ENCODE assay signal across 18 cellular contexts in genomic region chr6:168678177-168678576, GRCh38.
"Had no signal": no experiment of that assay in that cellular context is flagged by ENCODE, and none has a peak within 500 bp of the region (broad histone marks: within the 10 kb centered on the region; RNA-seq: fewer than 3 reads in every experiment).

No MANE protein-coding gene starts in this region.

- H3K36me3 ChIP-seq: neural progenitor cell, ovary, thoracic aorta, vagina had no signal

- H3K27ac ChIP-seq: foreskin keratinocyte, neural progenitor cell, ovary, thoracic aorta, vagina had no signal

- H3K9me3 Mint-ChIP-seq: activated naive CD8-positive, alpha-beta T cell treated with anti-CD3 and anti-CD28 coated beads for 36 hours; activated T-helper 1 cell treated with anti-CD3 and anti-CD28 coated beads, Interleukin-12 subunit alpha, Interleukin-12 subunit beta, Interleukin-2, Interleukin-4 antibody, amounts not matched to agents 30 ng/mL and 10 ng/mL and 1 ng/mL, durations not matched to agents 14 hours and 24 hours and 36 hours; immature natural killer cell; neural progenitor cell; T-helper 2 cell treated with Interferon-gamma antibody and Interleukin-4, amounts not matched to agents 5 μg/mL and 100 μg/mL, for 36 hours had no signal

- DNase-seq: activated CD4-positive, alpha-beta T cell treated with anti-CD3 and anti-CD28 coated beads, Interleukin-2, amount 50 U/mL, for 1 hour; activated CD4-positive, CD25-positive, alpha-beta regulatory T cell; activated CD8-positive, alpha-beta memory T cell treated with anti-CD3 and anti-CD28 coated beads for 24 hours; activated naive CD8-positive, alpha-beta T cell treated with anti-CD3 and anti-CD28 coated beads for 36 hours; cortex of kidney; effector CD4-positive, alpha-beta T cell; foreskin keratinocyte; immature natural killer cell; midbrain; ovary; stimulated activated CD4-positive, alpha-beta T cell treated with anti-CD3 and anti-CD28 coated beads, Interleukin-12 subunit alpha, Interleukin-12 subunit beta, amount 100 ng/mL, for 4 hours; stimulated activated CD4-positive, alpha-beta T cell treated with anti-CD3 and anti-CD28 coated beads, Interleukin-2, amount 100 ng/mL, for 24 hours had no signal

- H3K4me1 ChIP-seq: foreskin keratinocyte, vagina had no signal

- H3K27ac Mint-ChIP-seq: activated naive CD8-positive, alpha-beta T cell treated with anti-CD3 and anti-CD28 coated beads for 36 hours; activated T-helper 1 cell treated with anti-CD3 and anti-CD28 coated beads, Interleukin-12 subunit alpha, Interleukin-12 subunit beta, Interleukin-2, Interleukin-4 antibody, amounts not matched to agents 30 ng/mL and 10 ng/mL and 1 ng/mL, durations not matched to agents 14 hours and 24 hours and 36 hours; immature natural killer cell; neural progenitor cell; T-helper 2 cell treated with Interferon-gamma antibody and Interleukin-4, amounts not matched to agents 5 μg/mL and 100 μg/mL, for 36 hours had no signal

- H3K9me3 ChIP-seq: ovary, thoracic aorta, vagina had no signal

- ATAC-seq: foreskin keratinocyte had no signal

- H3K27me3 ChIP-seq: foreskin keratinocyte, neural progenitor cell, ovary, vagina had no signal

- H3K36me3 Mint-ChIP-seq: activated naive CD8-positive, alpha-beta T cell treated with anti-CD3 and anti-CD28 coated beads for 36 hours; immature natural killer cell; neural progenitor cell had no signal

- H3K4me1 Mint-ChIP-seq: activated naive CD8-positive, alpha-beta T cell treated with anti-CD3 and anti-CD28 coated beads for 36 hours; immature natural killer cell had no signal

- H3K4me3 ChIP-seq: lung, neural progenitor cell, ovary, thoracic aorta, vagina had no signal

- H3K4me3 Mint-ChIP-seq: activated naive CD8-positive, alpha-beta T cell treated with anti-CD3 and anti-CD28 coated beads for 36 hours; activated T-helper 1 cell treated with anti-CD3 and anti-CD28 coated beads, Interleukin-12 subunit alpha, Interleukin-12 subunit beta, Interleukin-2, Interleukin-4 antibody, amounts not matched to agents 30 ng/mL and 10 ng/mL and 1 ng/mL, durations not matched to agents 14 hours and 24 hours and 36 hours; immature natural killer cell; neural progenitor cell; T-helper 2 cell treated with Interferon-gamma antibody and Interleukin-4, amounts not matched to agents 5 μg/mL and 100 μg/mL, for 36 hours had no signal
